17 cellular contexts compared by ENCODE assay signal in the genomic region with DNA sequence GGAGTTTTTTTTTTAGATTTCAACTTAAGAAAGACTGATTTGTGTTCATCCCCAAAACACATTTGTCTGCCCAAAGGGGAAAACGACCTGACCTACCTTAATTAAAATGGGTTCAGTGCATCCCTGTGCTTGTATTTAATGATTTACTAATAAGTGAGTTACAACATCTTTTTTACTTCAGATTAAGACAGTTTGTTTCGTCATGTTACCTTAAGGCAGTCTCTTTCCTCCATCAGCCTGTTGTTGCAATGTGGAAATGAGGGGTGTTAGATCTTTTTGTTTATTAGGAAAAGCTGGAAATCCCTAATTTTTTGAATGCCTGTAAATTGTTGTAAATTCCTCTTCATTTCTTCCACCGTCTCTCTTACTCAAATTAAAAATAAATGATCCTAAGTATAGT.
"Had no signal": no experiment of that assay in that cellular context is flagged by ENCODE, and none has a peak within 500 bp of the region (broad histone marks: within the 10 kb centered on the region; RNA-seq: fewer than 3 reads in every experiment).

No MANE protein-coding gene starts in this region.

- H3K9me3 ChIP-seq: heart right ventricle, thyroid gland, upper lobe of right lung had no signal

- H3K36me3 ChIP-seq: heart right ventricle, thyroid gland, upper lobe of right lung had no signal

- DNase-seq: activated CD4-positive, alpha-beta T cell treated with anti-CD3 and anti-CD28 coated beads for 36 hours; activated CD4-positive, alpha-beta T cell treated with anti-CD3 and anti-CD28 coated beads, Interleukin-2, amount 50 U/mL, for 4 hours; activated CD8-positive, alpha-beta memory T cell treated with anti-CD3 and anti-CD28 coated beads, Interleukin-2, amount 50 U/mL, for 48 hours; activated naive CD4-positive, alpha-beta T cell; activated T-cell treated with anti-CD3 and anti-CD28 coated beads, Interleukin-2, amount 50 U/mL, for 4 hours; effector memory CD4-positive, alpha-beta T cell; heart right ventricle; natural killer cell; stimulated activated CD4-positive, alpha-beta T cell treated with anti-CD3 and anti-CD28 coated beads, Interleukin-12 subunit alpha, Interleukin-12 subunit beta, amount 100 ng/mL, for 4 hours; stimulated activated CD4-positive, alpha-beta T cell treated with anti-CD3 and anti-CD28 coated beads, Interleukin-4, amount 100 ng/mL, for 4 hours; stimulated activated naive CD8-positive, alpha-beta T cell treated with anti-CD3 and anti-CD28 coated beads, Interleukin-15, Interleukin-2, amounts not matched to agents 100 U/mL and 50 U/mL, for 24 hours; substantia nigra; T-helper 1 cell; T-helper 9 cell; thyroid gland; upper lobe of right lung had no signal

- H3K4me1 ChIP-seq: thyroid gland had no signal

- H3K4me3 ChIP-seq: heart right ventricle, lung, thyroid gland, upper lobe of right lung had no signal

- H3K27me3 ChIP-seq: heart right ventricle, thyroid gland, upper lobe of right lung had no signal

- H3K27ac ChIP-seq: heart right ventricle, thyroid gland, upper lobe of right lung had no signal
